Comparison of ENCODE assay signal across 12 cellular contexts in the genomic region with DNA sequence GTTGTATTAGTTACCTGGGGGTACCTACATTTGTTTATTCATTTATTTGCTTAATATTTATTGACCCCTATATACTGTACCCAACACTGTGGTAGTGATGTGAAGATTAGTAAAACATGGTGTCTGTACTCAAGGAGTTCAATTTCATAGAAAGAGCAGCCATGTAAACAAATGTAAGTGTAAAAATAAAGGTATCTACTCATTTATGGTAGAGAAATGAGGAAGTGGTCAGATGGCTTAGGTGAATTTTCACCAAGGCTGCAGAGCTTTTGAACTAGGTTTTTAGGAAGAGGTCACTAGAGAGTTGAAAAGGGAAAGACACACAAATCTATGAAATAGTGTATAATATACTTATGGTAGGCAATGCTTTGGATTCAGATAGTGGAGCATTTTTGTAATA. TPM values are rescaled to one million over a fixed set of nuclear protein-coding genes. Genes with fewer than 3 reads are reported as not detected.
DNase-seq lines count a peak whose midpoint lies in the region; ATAC-seq and TF ChIP-seq lines count a peak whose summit lies in the region.
"Had no signal": no experiment of that assay in that cellular context is flagged by ENCODE, and none has a peak within 500 bp of the region (broad histone marks: within the 10 kb centered on the region; RNA-seq: fewer than 3 reads in every experiment).

No MANE protein-coding gene starts in this region.

- ATAC-seq in GM19328 (IDR thresholded peaks at IDR 0.05; ENCODE audit: unreplicated experiment) (peak; percentile 84), HG02852 (IDR thresholded peaks at IDR 0.05; ENCODE audit: unreplicated experiment) (peak; percentile 89)
- ATAC-seq: HepG2, Panc1 had no signal

- no peaks in the 10 kb centered on the region for H3K9me3 Mint-ChIP-seq in activated naive CD8-positive, alpha-beta T cell treated with anti-CD3 and anti-CD28 coated beads for 36 hours

- peak; percentile 22 for DNase-seq in CD1c-positive myeloid dendritic cell (ENCODE audit: extremely low spot score)
- DNase-seq in Kasumi-1 (lab: John Stamatoyannopoulos, UW): peak; percentile 58 to 63
- DNase-seq in NCI-H82 (lab: John Stamatoyannopoulos, UW): no peak
- no peak for DNase-seq in activated naive CD8-positive, alpha-beta T cell treated with anti-CD3 and anti-CD28 coated beads for 36 hours
- DNase-seq in NCI-H1694 (lab: John Stamatoyannopoulos, UW): no peak
- no peak for DNase-seq in HEK293T (ENCODE audit: extremely low spot score)
- DNase-seq: erythroblast, kidney glomerular epithelial cell had no signal

- CTCF ChIA-PET in HEK293T (lab: Yijun Ruan, JAX): no interaction called here

- H3K27me3 Mint-ChIP-seq in activated naive CD8-positive, alpha-beta T cell treated with anti-CD3 and anti-CD28 coated beads for 36 hours: no peaks in the 10 kb centered on the region

- H3K36me3 Mint-ChIP-seq in activated naive CD8-positive, alpha-beta T cell treated with anti-CD3 and anti-CD28 coated beads for 36 hours: peaks cover 12% of the 10 kb centered on the region

- POLR2A ChIA-PET in HEK293T (lab: Yijun Ruan, JAX): no interaction called here

- H3K27ac Mint-ChIP-seq in activated naive CD8-positive, alpha-beta T cell treated with anti-CD3 and anti-CD28 coated beads for 36 hours: no peak overlapping the region

- H3K4me3 Mint-ChIP-seq in activated naive CD8-positive, alpha-beta T cell treated with anti-CD3 and anti-CD28 coated beads for 36 hours: no peak overlapping the region

- H3K4me1 Mint-ChIP-seq in activated naive CD8-positive, alpha-beta T cell treated with anti-CD3 and anti-CD28 coated beads for 36 hours: peaks cover 4% of the 10 kb centered on the region

TF ChIP-seq in HEK293T, 16 proteins besides CTCF, POLR2A, EP300 and RAD21:
- TF ChIP-seq ARNT (IDR thresholded peaks at IDR 0.05): no peak
- TF ChIP-seq SUZ12 (IDR thresholded peaks at IDR 0.05): no peak
- no peak for TF ChIP-seq L3MBTL2 (conservative IDR thresholded peaks at IDR 0.05)
- no peak for TF ChIP-seq CTBP1 (IDR thresholded peaks at IDR 0.05; ENCODE audit: borderline replicate concordance)
- no peak for TF ChIP-seq ELF4 (IDR thresholded peaks at IDR 0.05)
- TF ChIP-seq LEF1 (IDR thresholded peaks at IDR 0.05; ENCODE audit: borderline replicate concordance): no peak
- no peak for TF ChIP-seq FOXK2 (IDR thresholded peaks at IDR 0.05)
- TF ChIP-seq, protein P1, sequence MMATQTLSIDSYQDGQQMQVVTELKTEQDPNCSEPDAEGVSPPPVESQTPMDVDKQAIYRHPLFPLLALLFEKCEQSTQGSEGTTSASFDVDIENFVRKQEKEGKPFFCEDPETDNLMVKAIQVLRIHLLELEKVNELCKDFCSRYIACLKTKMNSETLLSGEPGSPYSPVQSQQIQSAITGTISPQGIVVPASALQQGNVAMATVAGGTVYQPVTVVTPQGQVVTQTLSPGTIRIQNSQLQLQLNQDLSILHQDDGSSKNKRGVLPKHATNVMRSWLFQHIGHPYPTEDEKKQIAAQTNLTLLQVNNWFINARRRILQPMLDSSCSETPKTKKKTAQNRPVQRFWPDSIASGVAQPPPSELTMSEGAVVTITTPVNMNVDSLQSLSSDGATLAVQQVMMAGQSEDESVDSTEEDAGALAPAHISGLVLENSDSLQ (IDR thresholded peaks at IDR 0.05): no peak
- TF ChIP-seq FOXA1 (IDR thresholded peaks at IDR 0.05): no peak
- TF ChIP-seq NFRKB (IDR thresholded peaks at IDR 0.05): no peak
- TF ChIP-seq SP1 (IDR thresholded peaks at IDR 0.05): no peak
- TF ChIP-seq TARDBP (IDR thresholded peaks at IDR 0.05): no peak
- TF ChIP-seq BHLHE40 (IDR thresholded peaks at IDR 0.05; ENCODE audit: borderline replicate concordance): no peak
- TF ChIP-seq FOXM1 (IDR thresholded peaks at IDR 0.05; ENCODE audit: borderline replicate concordance): no peak
- no peak for TF ChIP-seq HDGF (IDR thresholded peaks at IDR 0.05; ENCODE audit: borderline replicate concordance)
- no peak for TF ChIP-seq ZNF384 (IDR thresholded peaks at IDR 0.05)

RNA-seq across cellular contexts. Expression of a gene that starts 11.1 kb away (rescaled TPM):
- 10 to 100 TPM; 50.6 TPM for total RNA-seq in activated naive CD8-positive, alpha-beta T cell treated with anti-CD3 and anti-CD28 coated beads for 36 hours

RNA-seq across cellular contexts. Expression of a gene that starts 46.5 kb away (rescaled TPM):
- total RNA-seq in activated naive CD8-positive, alpha-beta T cell treated with anti-CD3 and anti-CD28 coated beads for 36 hours: 1,000 to 10,000 TPM; 1,373 to 1,478 TPM

Comparison
In these comparisons a context has a peak if more than half of its experiments do, and no peak if none do; other contexts are left out.
1. DNase-seq: peak in CD1c-positive myeloid dendritic cell (single experiment) and Kasumi-1 (2 of 2); none in NCI-H82 (single experiment), activated naive CD8-positive, alpha-beta T cell treated with anti-CD3 and anti-CD28 coated beads for 36 hours (single experiment), NCI-H1694 (single experiment) and HEK293T (single experiment).